In the genomic region with DNA sequence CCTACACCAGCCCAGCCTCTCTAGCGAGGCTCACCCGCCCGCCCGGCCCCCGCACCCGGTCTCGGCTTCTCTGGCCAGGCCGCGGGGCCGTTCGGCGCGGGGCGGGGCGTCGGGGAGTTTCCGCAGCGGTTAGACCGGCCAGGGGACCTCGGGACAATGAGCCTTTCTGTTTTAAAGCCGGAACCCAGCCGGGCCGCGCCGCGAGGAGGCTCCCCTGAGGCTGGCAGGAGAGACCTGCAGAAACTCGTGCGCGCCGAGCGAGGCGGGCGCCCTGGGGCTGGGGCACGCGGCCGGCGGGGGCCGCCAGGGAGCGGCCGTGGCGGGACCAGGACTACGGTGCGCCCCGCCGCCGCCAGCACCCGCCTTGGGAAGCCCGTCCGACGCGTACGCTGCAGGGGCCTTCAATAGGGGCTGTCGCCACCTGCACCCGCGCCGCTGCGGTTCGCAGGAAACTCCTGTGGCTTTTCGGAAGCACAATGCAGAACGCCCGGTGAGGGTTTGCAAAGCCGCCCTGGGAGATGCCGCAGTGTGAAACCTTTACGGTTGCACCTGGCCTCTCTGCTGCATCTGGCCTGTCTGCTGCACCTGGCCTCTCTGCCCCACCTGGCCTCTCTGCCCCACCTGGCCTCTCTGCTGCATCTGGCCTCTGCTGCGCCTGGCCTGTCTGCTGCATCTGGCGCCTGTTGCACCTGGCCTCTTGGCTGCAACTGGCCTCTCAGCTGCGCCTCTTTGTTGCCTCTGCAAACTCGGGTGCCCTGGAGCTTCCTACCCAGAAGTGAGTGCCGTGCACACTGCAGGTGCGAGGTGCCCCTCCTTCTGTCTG, we compare ENCODE assay signal across 8 cellular contexts.
DNase-seq lines count a peak whose midpoint lies in the region; ATAC-seq and FAIRE-seq lines count a peak whose summit lies in the region.

No MANE protein-coding gene starts in this region.

- peak overlapping the region; percentile 96 for H3K18ac ChIP-seq in neuronal stem cell (ENCODE audit: low read length)

- no peaks in the 10 kb centered on the region for H3K36me3 ChIP-seq in BLaER1
- no peaks in the 10 kb centered on the region for H3K36me3 ChIP-seq in neuronal stem cell (replicated peaks in 1 of 2; ENCODE audit: control insufficient read depth in 2 of 2, insufficient read depth in 2 of 2, low read length in 2 of 2)

- H3K4me1 Mint-ChIP-seq in activated T-helper 17 cell treated with anti-CD3 and anti-CD28 coated beads, Interleukin-2, amount 50 U/mL, for 72 hours = peaks cover 12% of the 10 kb centered on the region

- DNase-seq in NOMO-1 treated with DMSO at 0.1 percent for 48 hours (lab: John Stamatoyannopoulos, UW; ENCODE audit: unreplicated experiment) = peak; percentile 47
- DNase-seq in frontal cortex (ENCODE audit: low spot score in 2 of 2) = peak; percentile 52 to 73
- DNase-seq in neuronal stem cell (ENCODE audit: low spot score) = peak; percentile 42
- DNase-seq in ureter (ENCODE audit: low spot score) = peak; percentile 59

- H3K4me3 Mint-ChIP-seq in activated T-helper 17 cell treated with anti-CD3 and anti-CD28 coated beads, Interleukin-2, amount 50 U/mL, for 72 hours = peak overlapping the region; percentile 80

- peaks cover 3% of the 10 kb centered on the region for H3K79me1 ChIP-seq in neuronal stem cell (ENCODE audit: low read depth, low read length)

- H3K27me3 ChIP-seq in BLaER1 (no peaks in the 10 kb centered on the region), neuronal stem cell (ENCODE audit: control insufficient read depth in 3 of 3, insufficient read depth in 3 of 3, low read depth in 1 of 3, low read length in 3 of 3) (peaks cover 2 to 25% (median 5%) of the 10 kb centered on the region in 3 experiments)

- H3K9me3 Mint-ChIP-seq in activated T-helper 17 cell treated with anti-CD3 and anti-CD28 coated beads, Interleukin-2, amount 50 U/mL, for 72 hours = no peaks in the 10 kb centered on the region

- H3K9me3 ChIP-seq in BLaER1 (peaks cover 34% of the 10 kb centered on the region), neuronal stem cell (replicated peaks in 1 of 2; ENCODE audit: control insufficient read depth in 2 of 2, insufficient read depth in 1 of 2, low read depth in 1 of 2, low read length in 2 of 2) (no peaks in the 10 kb centered on the region)

- peak overlapping the region; percentile 68 for H3K23ac ChIP-seq in neuronal stem cell (ENCODE audit: low read depth, low read length, poor library complexity)

- H3K4me3 ChIP-seq in BLaER1 = peak overlapping the region; percentile 61
- peak overlapping the region; percentile 42 to 73 for H3K4me3 ChIP-seq in neuronal stem cell (ENCODE audit: low read length in 2 of 2)

- peak overlapping the region; percentile 68 for H3K4me2 ChIP-seq in BLaER1
- H3K4me2 ChIP-seq in neuronal stem cell (ENCODE audit: insufficient read depth, low read length, poor library complexity, severe bottlenecking) = peak overlapping the region; percentile 73

- H3K4ac ChIP-seq in neuronal stem cell (ENCODE audit: low read length) = peak overlapping the region; percentile 84

- no CpG with 5 or more reads among the region's 70 CpGs for WGBS in neuronal stem cell (ENCODE audit: extremely low coverage in 2 of 2, insufficient read length in 2 of 2, insufficient replicate concordance in 1 of 2), 2 donors

- H4K8ac ChIP-seq in neuronal stem cell (ENCODE audit: low read depth, low read length) = peak overlapping the region; percentile 65

- H2AFZ ChIP-seq in neuronal stem cell (ENCODE audit: low read length) = peak overlapping the region; percentile 97

- peak overlapping the region; percentile 25 for H3K14ac ChIP-seq in neuronal stem cell (ENCODE audit: low read length)

- peak overlapping the region; percentile 91 for H2AK5ac ChIP-seq in neuronal stem cell (ENCODE audit: low read depth, low read length)

- H2BK5ac ChIP-seq in neuronal stem cell (ENCODE audit: low read length) = peak overlapping the region; percentile 24

- no peak overlapping the region for H4K91ac ChIP-seq in neuronal stem cell (ENCODE audit: low read depth, low read length, poor library complexity)

- no peaks in the 10 kb centered on the region for H4K20me1 ChIP-seq in BLaER1

- no peaks in the 10 kb centered on the region for H3K27me3 Mint-ChIP-seq in activated T-helper 17 cell treated with anti-CD3 and anti-CD28 coated beads, Interleukin-2, amount 50 U/mL, for 72 hours

- H3K4me1 ChIP-seq in BLaER1 (peaks cover 15% of the 10 kb centered on the region), neuronal stem cell (ENCODE audit: control insufficient read depth in 2 of 2, insufficient read depth in 1 of 2, low read depth in 1 of 2, low read length in 2 of 2) (peaks cover 3 to 4% of the 10 kb centered on the region in 2 donors)

- peak; percentile 69 for ATAC-seq in GM19328 (IDR thresholded peaks at IDR 0.05; ENCODE audit: unreplicated experiment)
- ATAC-seq in HG03439 (IDR thresholded peaks at IDR 0.05; ENCODE audit: unreplicated experiment) = peak; percentile 87
- peak; percentile 76 for ATAC-seq in activated T-helper 17 cell treated with anti-CD3 and anti-CD28 coated beads, Interleukin-2, amount 50 U/mL, for 72 hours (replicated peaks)

- peak overlapping the region; percentile 67; the same call in 1 of the 2 replicates for H3K9ac ChIP-seq in BLaER1
- H3K9ac ChIP-seq in neuronal stem cell (ENCODE audit: low read depth, low read length, poor library complexity) = peak overlapping the region; percentile 81

- H2BK120ac ChIP-seq in neuronal stem cell (ENCODE audit: low read depth, low read length) = peak overlapping the region; percentile 31

- no peaks in the 10 kb centered on the region for H3K36me3 Mint-ChIP-seq in activated T-helper 17 cell treated with anti-CD3 and anti-CD28 coated beads, Interleukin-2, amount 50 U/mL, for 72 hours (ENCODE audit: low read depth)

- peak overlapping the region; percentile 84 for H2BK12ac ChIP-seq in neuronal stem cell (ENCODE audit: low read length)

- FAIRE-seq in frontal cortex (lab: Jason Lieb, UNC) = no peak

- no peak overlapping the region for H3K27ac Mint-ChIP-seq in activated T-helper 17 cell treated with anti-CD3 and anti-CD28 coated beads, Interleukin-2, amount 50 U/mL, for 72 hours

- H2BK15ac ChIP-seq in neuronal stem cell (ENCODE audit: low read length) = peak overlapping the region; percentile 96

- H3K27ac ChIP-seq in BLaER1 = peak overlapping the region; percentile 85
- H3K27ac ChIP-seq in neuronal stem cell (replicated peaks; ENCODE audit: low read length) = no peak overlapping the region
